8 cellular contexts compared by ENCODE assay signal in genomic region chr4:183256756-183257385, GRCh38.
A peak's percentile ranks its signal among the peaks of the same experiment; 100 is the strongest.
DNase-seq lines count a peak whose midpoint lies in the region; ATAC-seq, FAIRE-seq and TF ChIP-seq lines count a peak whose summit lies in the region.

No MANE protein-coding gene starts in this region.

- H3K36me3 Mint-ChIP-seq in CD8-positive, alpha-beta T cell: no peaks in the 10 kb centered on the region

- H3K4me1 ChIP-seq in CD8-positive, alpha-beta T cell (ENCODE audit: insufficient read depth, low read length): no peaks in the 10 kb centered on the region
- no peaks in the 10 kb centered on the region; a peak in 1 of 5 replicates for H3K4me1 ChIP-seq in K562 (replicated peaks in 1 of 2; ENCODE audit: control insufficient read depth in 2 of 2, insufficient read depth in 2 of 2, low read length in 2 of 2)

- H2AFZ ChIP-seq in K562 (ENCODE audit: low read depth, low read length): no peak overlapping the region

- FAIRE-seq in K562 (lab: Jason Lieb, UNC): no peak

- H3K79me2 ChIP-seq in K562 (ENCODE audit: control insufficient read depth, insufficient read depth, low read length): no peaks in the 10 kb centered on the region

- no TSS peak for BruUV-seq in K562 (replicated peaks; lab: Mats Ljungman, UMichigan)

- in situ Hi-C loops in K562 (cut with MboI): loop anchor here (5.0 to 25.0 kb wide), 2 partner anchors 185 to 795 kb away; no protein-coding TSS in a partner anchor

- H3K9me3 ChIP-seq in CD8-positive, alpha-beta T cell (ENCODE audit: low read length): no peaks in the 10 kb centered on the region
- H3K9me3 ChIP-seq in K562 (replicated peaks; ENCODE audit: control insufficient read depth, insufficient read depth, low read depth, low read length): no peaks in the 10 kb centered on the region

- H3K4me2 ChIP-seq in K562 (ENCODE audit: insufficient read depth, low read length): no peak overlapping the region

- H3K27me3 ChIP-seq in CD8-positive, alpha-beta T cell (ENCODE audit: insufficient read depth, low read length): no peaks in the 10 kb centered on the region
- H3K27me3 ChIP-seq in K562 (ENCODE audit: control insufficient read depth in 2 of 2, insufficient read depth in 2 of 2, low read length in 2 of 2): no peaks in the 10 kb centered on the region

- no peak for TF ChIP-seq EP300 in K562 (IDR thresholded peaks at IDR 0.05; ENCODE audit: low read length)

- POLR2A ChIA-PET in CD8-positive, alpha-beta T cell (lab: Charles Lee): no interaction called here
- POLR2A ChIA-PET in K562 (lab: Yijun Ruan, JAX): no interaction called here

- TF ChIP-seq POLR2A in K562 (conservative IDR thresholded peaks at IDR 0.05): no peak

- 25% methylated on average over 8 of the region's 9 CpGs for WGBS in K562 (ENCODE audit: insufficient coverage, low coverage, missing lambda C conversion rate)

- no peak overlapping the region for H3K27ac Mint-ChIP-seq in CD8-positive, alpha-beta T cell

- H3K4me1 Mint-ChIP-seq in CD8-positive, alpha-beta T cell (ENCODE audit: low read depth): no peaks in the 10 kb centered on the region

- H4K20me1 ChIP-seq in K562 (replicated peaks; ENCODE audit: control insufficient read depth, insufficient read depth, low read length): no peaks in the 10 kb centered on the region

- no peaks in the 10 kb centered on the region for H3K9me1 ChIP-seq in K562 (ENCODE audit: control insufficient read depth, insufficient read depth, low read length)

- intact Hi-C loops in CD8-positive, alpha-beta T cell (cut with DNase I, micrococcal nuclease): loop anchor here in 1 of 2 experiments (1.0 kb wide), 1 partner anchor 184 kb away; no protein-coding TSS in a partner anchor
- intact Hi-C loops in K562 (cut with micrococcal nuclease): loop anchor here (1.0 kb wide), 1 partner anchor 184 kb away; no protein-coding TSS in a partner anchor

- no peak overlapping the region for H3K4me3 Mint-ChIP-seq in CD8-positive, alpha-beta T cell

- TF ChIP-seq RAD21 in K562 (CRISPR knock-in tag; conservative IDR thresholded peaks at IDR 0.05 in 1 of 2, IDR thresholded peaks at IDR 0.05 in 1 of 2): peak; percentile 27 to 61; a peak in 3 of 4 replicates

- no peak overlapping the region for H3K27ac ChIP-seq in CD8-positive, alpha-beta T cell (ENCODE audit: low read depth, low read length)
- no peak overlapping the region for H3K27ac ChIP-seq in K562 (ENCODE audit: extremely low read depth, low read depth, low read length)

- H3K9ac ChIP-seq in K562 (ENCODE audit: insufficient read depth in 1 of 2, low read depth in 2 of 2, low read length in 2 of 2): no peak overlapping the region

- peaks cover 4% of the 10 kb centered on the region for H3K27me3 Mint-ChIP-seq in CD8-positive, alpha-beta T cell (ENCODE audit: low read depth)

- CTCF ChIA-PET in CD8-positive, alpha-beta T cell (lab: Charles Lee): interaction anchor here (0.5 to 5.4 kb wide), 17 partner anchors 11 to 349 kb away, joined by 3 to 35 read pairs (median 3); no protein-coding TSS in a partner anchor
- CTCF ChIA-PET in K562 (lab: Yijun Ruan, JAX; ENCODE audit: low intra/inter-chr PET ratio): interaction anchor here (0.8 to 3.2 kb wide), 3 partner anchors 183 to 319 kb away, joined by 3 to 21 read pairs (median 11); no protein-coding TSS in a partner anchor

- ATAC-seq in CD8-positive, alpha-beta T cell: peak; percentile 63
- ATAC-seq in K562: peak; percentile 98

- no peak overlapping the region for H3K4me3 ChIP-seq in CD8-positive, alpha-beta T cell (ENCODE audit: low read depth, low read length)
- no peak overlapping the region for H3K4me3 ChIP-seq in K562

- peak in 6 of 7 experiments; percentile 8 to 58 (median 36) for DNase-seq in CD8-positive, alpha-beta T cell
- DNase-seq in GM19240 (ENCODE audit: insufficient read length, low spot score) (peak; percentile 20), HK-2 (ENCODE audit: unreplicated experiment) (peak; percentile 37), SW 1271 (lab: John Stamatoyannopoulos, UW) (peak; percentile 23 to 35), K562 (ENCODE audit: extremely low read depth in 1 of 4, low spot score in 3 of 4) (peak; percentile 69 to 70 (median 70)), kidney tubule cell (ENCODE audit: low spot score) (peak; percentile 59), dedifferentiated amniotic fluid mesenchymal stem cell (ENCODE audit: extremely low spot score) (no peak)
- peak; percentile 14 to 19 (median 16) for DNase-seq in stimulated activated CD4-positive, alpha-beta T cell treated with anti-CD3 and anti-CD28 coated beads, TNF-alpha, amount 100 ng/mL, for 48 hours (ENCODE audit: low read depth in 3 of 3)

- peak; percentile 57 for TF ChIP-seq CTCF in CD8-positive, alpha-beta T cell (IDR thresholded peaks at IDR 0.05)
- TF ChIP-seq CTCF in K562 (IDR thresholded peaks at IDR 0.05 in 2 of 3, conservative IDR thresholded peaks at IDR 0.05 in 1 of 3; ENCODE audit: insufficient read depth in 2 of 3, low read depth in 1 of 3, low read length in 3 of 3): peak; percentile 61 to 84 (median 78)

- no peaks in the 10 kb centered on the region for H3K36me3 ChIP-seq in CD8-positive, alpha-beta T cell (ENCODE audit: insufficient read depth, low read length)
- H3K36me3 ChIP-seq in K562 (ENCODE audit: control insufficient read depth, insufficient read depth, low read length): peaks cover 31% of the 10 kb centered on the region; the same call in 2 of the 3 replicates

- H3K9me3 Mint-ChIP-seq in CD8-positive, alpha-beta T cell: no peaks in the 10 kb centered on the region

TF ChIP-seq in K562, 482 proteins besides CTCF, POLR2A, EP300 and RAD21 (continues in another document):
- TF ChIP-seq SNIP1 (IDR thresholded peaks at IDR 0.05; ENCODE audit: low read depth) (no peak), REST (CRISPR knock-in tag; IDR thresholded peaks at IDR 0.05; ENCODE audit: low read depth) (no peak), PYGO2 (tag; IDR thresholded peaks at IDR 0.05) (no peak), NFATC3 (IDR thresholded peaks at IDR 0.05) (no peak), SMARCB1 (IDR thresholded peaks at IDR 0.05; ENCODE audit: insufficient read length, low read depth) (no peak)
